In the genomic region with DNA sequence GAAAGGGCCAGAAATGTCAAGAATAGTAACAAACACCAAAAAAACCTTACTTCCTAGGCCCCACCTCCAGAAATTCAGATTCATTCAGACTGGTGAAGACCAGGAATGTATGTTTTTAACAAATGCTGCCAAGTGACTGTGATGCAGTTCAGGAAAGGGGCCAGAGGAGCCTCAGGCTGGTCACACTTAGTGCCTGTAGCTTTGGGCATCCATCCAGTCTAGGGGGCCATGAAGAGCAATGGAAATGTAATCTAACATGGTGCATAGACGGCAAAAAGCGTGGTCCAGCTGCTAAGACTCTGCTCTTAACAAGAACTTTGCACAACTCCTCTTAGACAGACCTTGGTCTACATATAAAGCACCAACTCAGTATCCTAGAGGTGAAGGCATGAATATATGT, we compare ENCODE assay signal across 16 cellular contexts. TPM values are rescaled to one million over a fixed set of nuclear protein-coding genes. Genes with fewer than 3 reads are reported as not detected.
DNase-seq lines count a peak whose midpoint lies in the region; TF ChIP-seq lines count a peak whose summit lies in the region.
"Had no signal": no experiment of that assay in that cellular context is flagged by ENCODE, and none has a peak within 500 bp of the region (broad histone marks: within the 10 kb centered on the region; RNA-seq: fewer than 3 reads in every experiment).

No MANE protein-coding gene starts in this region.

- H3K79me2 ChIP-seq in osteoblast (ENCODE audit: insufficient read depth, low read length) = peaks cover 99% of the 10 kb centered on the region

- no peaks in the 10 kb centered on the region; the same call in 1 of the 2 replicates for H3K9me3 ChIP-seq in AG04450 (ENCODE audit: control insufficient read depth, insufficient read depth, low read length)
- H3K9me3 ChIP-seq in NT2/D1 (ENCODE audit: insufficient read depth, low read length) = peaks cover 21% of the 10 kb centered on the region; the same call in 1 of the 2 replicates
- no peaks in the 10 kb centered on the region for H3K9me3 ChIP-seq in osteoblast (ENCODE audit: low read depth, low read length)
- H3K9me3 ChIP-seq: HAP-1, lower lobe of right lung, stomach had no signal

- DNase-seq in AG04450 (ENCODE audit: low read depth, low spot score) (no peak), NT2/D1 (ENCODE audit: low read depth, low spot score) (no peak), fibroblast of pulmonary artery (ENCODE audit: low read depth) (peak; percentile 33), osteoblast (ENCODE audit: insufficient read length, low spot score, missing footprints) (no peak), NCI-H1694 treated with DMSO at 0.1 percent for 48 hours (lab: John Stamatoyannopoulos, UW) (no peak), HUDEP-2 (lab: John Stamatoyannopoulos, UW; ENCODE audit: unreplicated experiment in 76 of 76) (no peak), NCI-H1436 (lab: John Stamatoyannopoulos, UW) (no peak)
- no peak for DNase-seq in activated T-cell treated with anti-CD3 and anti-CD28 coated beads, Interleukin-2, amount 50 U/mL, for 48 hours
- DNase-seq: activated CD8-positive, alpha-beta T cell treated with anti-CD3 and anti-CD28 coated beads, Interleukin-2, amount 10 ng/mL, durations not matched to agents 7 days and 5 days; activated effector memory CD4-positive, alpha-beta T cell treated with anti-CD3 and anti-CD28 coated beads, Interleukin-2, amount 50 U/mL, for 16 hours; Calu3; hypothalamus; lower lobe of right lung; NCI-H187 treated with DMSO at 0.1 percent for 48 hours; stomach had no signal

- no peak overlapping the region for H2AFZ ChIP-seq in osteoblast (ENCODE audit: low read length)

- H3K4me1 ChIP-seq in NT2/D1 (ENCODE audit: insufficient read depth, insufficient read length) (no peaks in the 10 kb centered on the region), osteoblast (ENCODE audit: insufficient read depth, low read length) (peaks cover 49% of the 10 kb centered on the region)
- H3K4me1 ChIP-seq: HAP-1 had no signal

- H3K27ac ChIP-seq in AG04450 (ENCODE audit: low read depth, low read length) (no peak overlapping the region), osteoblast (ENCODE audit: low read depth, low read length) (peak overlapping the region; percentile 74)
- H3K27ac ChIP-seq: lower lobe of right lung, stomach had no signal

- POLR2A ChIA-PET in AG04450 (lab: Yijun Ruan, JAX) = no interaction called here

- CTCF ChIA-PET in AG04450 (lab: Charles Lee) = interaction anchor here (10.1 kb wide), 1 partner anchor 407 kb away, joined by 83 read pairs; no protein-coding TSS in a partner anchor

- TF ChIP-seq CTCF in AG04450 (IDR thresholded peaks at IDR 0.05; ENCODE audit: low read depth, low read length) = no peak
- no peak for TF ChIP-seq CTCF in fibroblast of pulmonary artery (IDR thresholded peaks at IDR 0.05; ENCODE audit: low read length, missing control alignments)
- TF ChIP-seq CTCF in osteoblast (IDR thresholded peaks at IDR 0.05; ENCODE audit: extremely low read depth, low read depth, low read length) = no peak

- H3K9ac ChIP-seq in NT2/D1 (ENCODE audit: insufficient read length, low read depth) = no peak overlapping the region

- H3K27me3 ChIP-seq in AG04450 (ENCODE audit: control insufficient read depth, insufficient read depth, low read length) (no peaks in the 10 kb centered on the region), NT2/D1 (ENCODE audit: insufficient read depth, insufficient read length) (no peaks in the 10 kb centered on the region), osteoblast (ENCODE audit: insufficient read depth, low read length) (no peaks in the 10 kb centered on the region)

- H4K20me1 ChIP-seq in osteoblast (ENCODE audit: insufficient read depth, low read length) = peaks cover 61% of the 10 kb centered on the region

- H3K4me3 ChIP-seq in AG04450 (ENCODE audit: low read depth, low read length) (peak overlapping the region; percentile 23; the same call in 1 of the 2 replicates), NT2/D1 (ENCODE audit: insufficient read length, low read depth) (peak overlapping the region; percentile 1), fibroblast of pulmonary artery (replicated peaks; ENCODE audit: low read depth, low read length) (no peak overlapping the region), osteoblast (ENCODE audit: insufficient read depth, low read length) (peak overlapping the region; percentile 66)
- H3K4me3 ChIP-seq: HAP-1, lower lobe of right lung, stomach had no signal

- H3K4me2 ChIP-seq in osteoblast (ENCODE audit: insufficient read depth, low read length) = peak overlapping the region; percentile 82

- H3K36me3 ChIP-seq in NT2/D1 (ENCODE audit: insufficient read depth, insufficient read length, low read length) (peaks cover 69% of the 10 kb centered on the region), osteoblast (ENCODE audit: insufficient read depth, low read length) (peaks cover 55% of the 10 kb centered on the region)
- H3K36me3 ChIP-seq: HAP-1 had no signal

RNA-seq across cellular contexts. Expression of gene GJA1, which starts 7.1 kb away (rescaled TPM):
- 261 and 323 TPM in 2 replicates for polyA plus RNA-seq in AG04450 (2011; rRNA removed)
- polyA minus RNA-seq in AG04450 (2011; rRNA and poly(A)+ RNA removed) = 234 and 259 TPM in 2 replicates
- 1,360 and 1,632 TPM in 2 replicates for total RNA-seq in osteoblast
- total RNA-seq: activated CD8-positive, alpha-beta T cell treated with anti-CD3 and anti-CD28 coated beads, Interleukin-2, amount 10 ng/mL, durations not matched to agents 7 days and 5 days had no signal
